ENCODE assay signal across 1 cellular context in the genomic region with DNA sequence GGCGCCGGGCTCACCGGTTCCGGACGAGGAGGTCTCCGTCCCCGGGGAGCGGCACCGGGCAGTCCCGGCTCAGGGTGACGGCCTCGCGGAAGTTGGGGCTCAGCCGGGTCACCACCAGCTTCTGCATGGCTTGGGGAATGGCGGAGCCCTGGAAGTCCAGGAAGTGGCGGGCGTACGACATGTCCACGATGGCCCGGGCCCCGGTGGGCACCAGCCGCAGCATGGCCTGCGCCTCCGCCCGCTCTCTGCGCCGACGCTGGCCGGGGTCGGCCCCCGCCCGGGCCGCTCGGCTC.
A peak's percentile ranks its signal among the peaks of the same experiment; 100 is the strongest.
TF ChIP-seq lines count a peak whose summit lies in the region.

No MANE protein-coding gene starts in this region.

TF ChIP-seq in GM12878, 131 proteins besides CTCF, POLR2A, EP300 and RAD21:
- TF ChIP-seq, protein P1, sequence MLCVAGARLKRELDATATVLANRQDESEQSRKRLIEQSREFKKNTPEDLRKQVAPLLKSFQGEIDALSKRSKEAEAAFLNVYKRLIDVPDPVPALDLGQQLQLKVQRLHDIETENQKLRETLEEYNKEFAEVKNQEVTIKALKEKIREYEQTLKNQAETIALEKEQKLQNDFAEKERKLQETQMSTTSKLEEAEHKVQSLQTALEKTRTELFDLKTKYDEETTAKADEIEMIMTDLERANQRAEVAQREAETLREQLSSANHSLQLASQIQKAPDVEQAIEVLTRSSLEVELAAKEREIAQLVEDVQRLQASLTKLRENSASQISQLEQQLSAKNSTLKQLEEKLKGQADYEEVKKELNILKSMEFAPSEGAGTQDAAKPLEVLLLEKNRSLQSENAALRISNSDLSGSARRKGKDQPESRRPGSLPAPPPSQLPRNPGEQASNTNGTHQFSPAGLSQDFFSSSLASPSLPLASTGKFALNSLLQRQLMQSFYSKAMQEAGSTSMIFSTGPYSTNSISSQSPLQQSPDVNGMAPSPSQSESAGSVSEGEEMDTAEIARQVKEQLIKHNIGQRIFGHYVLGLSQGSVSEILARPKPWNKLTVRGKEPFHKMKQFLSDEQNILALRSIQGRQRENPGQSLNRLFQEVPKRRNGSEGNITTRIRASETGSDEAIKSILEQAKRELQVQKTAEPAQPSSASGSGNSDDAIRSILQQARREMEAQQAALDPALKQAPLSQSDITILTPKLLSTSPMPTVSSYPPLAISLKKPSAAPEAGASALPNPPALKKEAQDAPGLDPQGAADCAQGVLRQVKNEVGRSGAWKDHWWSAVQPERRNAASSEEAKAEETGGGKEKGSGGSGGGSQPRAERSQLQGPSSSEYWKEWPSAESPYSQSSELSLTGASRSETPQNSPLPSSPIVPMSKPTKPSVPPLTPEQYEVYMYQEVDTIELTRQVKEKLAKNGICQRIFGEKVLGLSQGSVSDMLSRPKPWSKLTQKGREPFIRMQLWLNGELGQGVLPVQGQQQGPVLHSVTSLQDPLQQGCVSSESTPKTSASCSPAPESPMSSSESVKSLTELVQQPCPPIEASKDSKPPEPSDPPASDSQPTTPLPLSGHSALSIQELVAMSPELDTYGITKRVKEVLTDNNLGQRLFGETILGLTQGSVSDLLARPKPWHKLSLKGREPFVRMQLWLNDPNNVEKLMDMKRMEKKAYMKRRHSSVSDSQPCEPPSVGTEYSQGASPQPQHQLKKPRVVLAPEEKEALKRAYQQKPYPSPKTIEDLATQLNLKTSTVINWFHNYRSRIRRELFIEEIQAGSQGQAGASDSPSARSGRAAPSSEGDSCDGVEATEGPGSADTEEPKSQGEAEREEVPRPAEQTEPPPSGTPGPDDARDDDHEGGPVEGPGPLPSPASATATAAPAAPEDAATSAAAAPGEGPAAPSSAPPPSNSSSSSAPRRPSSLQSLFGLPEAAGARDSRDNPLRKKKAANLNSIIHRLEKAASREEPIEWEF (IDR thresholded peaks at IDR 0.05; ENCODE audit: insufficient replicate concordance, low read depth, low read length) = no peak
- no peak; the same call in 1 of the 2 replicates for TF ChIP-seq MXI1 (IDR thresholded peaks at IDR 0.05; ENCODE audit: low read depth, low read length)
- TF ChIP-seq CREB1 (IDR thresholded peaks at IDR 0.05; ENCODE audit: low read depth) = no peak
- TF ChIP-seq BACH1 (IDR thresholded peaks at IDR 0.05; ENCODE audit: borderline replicate concordance) = peak; percentile 74; the same call in 1 of the 2 replicates
- TF ChIP-seq KDM1A (IDR thresholded peaks at IDR 0.05; ENCODE audit: borderline replicate concordance) = no peak
- TF ChIP-seq, protein P2, sequence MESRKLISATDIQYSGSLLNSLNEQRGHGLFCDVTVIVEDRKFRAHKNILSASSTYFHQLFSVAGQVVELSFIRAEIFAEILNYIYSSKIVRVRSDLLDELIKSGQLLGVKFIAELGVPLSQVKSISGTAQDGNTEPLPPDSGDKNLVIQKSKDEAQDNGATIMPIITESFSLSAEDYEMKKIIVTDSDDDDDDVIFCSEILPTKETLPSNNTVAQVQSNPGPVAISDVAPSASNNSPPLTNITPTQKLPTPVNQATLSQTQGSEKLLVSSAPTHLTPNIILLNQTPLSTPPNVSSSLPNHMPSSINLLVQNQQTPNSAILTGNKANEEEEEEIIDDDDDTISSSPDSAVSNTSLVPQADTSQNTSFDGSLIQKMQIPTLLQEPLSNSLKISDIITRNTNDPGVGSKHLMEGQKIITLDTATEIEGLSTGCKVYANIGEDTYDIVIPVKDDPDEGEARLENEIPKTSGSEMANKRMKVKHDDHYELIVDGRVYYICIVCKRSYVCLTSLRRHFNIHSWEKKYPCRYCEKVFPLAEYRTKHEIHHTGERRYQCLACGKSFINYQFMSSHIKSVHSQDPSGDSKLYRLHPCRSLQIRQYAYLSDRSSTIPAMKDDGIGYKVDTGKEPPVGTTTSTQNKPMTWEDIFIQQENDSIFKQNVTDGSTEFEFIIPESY (IDR thresholded peaks at IDR 0.05) = no peak
- TF ChIP-seq, protein P3, sequence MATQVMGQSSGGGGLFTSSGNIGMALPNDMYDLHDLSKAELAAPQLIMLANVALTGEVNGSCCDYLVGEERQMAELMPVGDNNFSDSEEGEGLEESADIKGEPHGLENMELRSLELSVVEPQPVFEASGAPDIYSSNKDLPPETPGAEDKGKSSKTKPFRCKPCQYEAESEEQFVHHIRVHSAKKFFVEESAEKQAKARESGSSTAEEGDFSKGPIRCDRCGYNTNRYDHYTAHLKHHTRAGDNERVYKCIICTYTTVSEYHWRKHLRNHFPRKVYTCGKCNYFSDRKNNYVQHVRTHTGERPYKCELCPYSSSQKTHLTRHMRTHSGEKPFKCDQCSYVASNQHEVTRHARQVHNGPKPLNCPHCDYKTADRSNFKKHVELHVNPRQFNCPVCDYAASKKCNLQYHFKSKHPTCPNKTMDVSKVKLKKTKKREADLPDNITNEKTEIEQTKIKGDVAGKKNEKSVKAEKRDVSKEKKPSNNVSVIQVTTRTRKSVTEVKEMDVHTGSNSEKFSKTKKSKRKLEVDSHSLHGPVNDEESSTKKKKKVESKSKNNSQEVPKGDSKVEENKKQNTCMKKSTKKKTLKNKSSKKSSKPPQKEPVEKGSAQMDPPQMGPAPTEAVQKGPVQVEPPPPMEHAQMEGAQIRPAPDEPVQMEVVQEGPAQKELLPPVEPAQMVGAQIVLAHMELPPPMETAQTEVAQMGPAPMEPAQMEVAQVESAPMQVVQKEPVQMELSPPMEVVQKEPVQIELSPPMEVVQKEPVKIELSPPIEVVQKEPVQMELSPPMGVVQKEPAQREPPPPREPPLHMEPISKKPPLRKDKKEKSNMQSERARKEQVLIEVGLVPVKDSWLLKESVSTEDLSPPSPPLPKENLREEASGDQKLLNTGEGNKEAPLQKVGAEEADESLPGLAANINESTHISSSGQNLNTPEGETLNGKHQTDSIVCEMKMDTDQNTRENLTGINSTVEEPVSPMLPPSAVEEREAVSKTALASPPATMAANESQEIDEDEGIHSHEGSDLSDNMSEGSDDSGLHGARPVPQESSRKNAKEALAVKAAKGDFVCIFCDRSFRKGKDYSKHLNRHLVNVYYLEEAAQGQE (IDR thresholded peaks at IDR 0.05; ENCODE audit: low read depth, low read length) = no peak
- peak; percentile 26 for TF ChIP-seq DPF2 (IDR thresholded peaks at IDR 0.05)
- TF ChIP-seq, protein P4, sequence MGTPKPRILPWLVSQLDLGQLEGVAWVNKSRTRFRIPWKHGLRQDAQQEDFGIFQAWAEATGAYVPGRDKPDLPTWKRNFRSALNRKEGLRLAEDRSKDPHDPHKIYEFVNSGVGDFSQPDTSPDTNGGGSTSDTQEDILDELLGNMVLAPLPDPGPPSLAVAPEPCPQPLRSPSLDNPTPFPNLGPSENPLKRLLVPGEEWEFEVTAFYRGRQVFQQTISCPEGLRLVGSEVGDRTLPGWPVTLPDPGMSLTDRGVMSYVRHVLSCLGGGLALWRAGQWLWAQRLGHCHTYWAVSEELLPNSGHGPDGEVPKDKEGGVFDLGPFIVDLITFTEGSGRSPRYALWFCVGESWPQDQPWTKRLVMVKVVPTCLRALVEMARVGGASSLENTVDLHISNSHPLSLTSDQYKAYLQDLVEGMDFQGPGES (IDR thresholded peaks at IDR 0.05) = no peak
- peak; percentile 76; the same call in 1 of the 2 replicates for TF ChIP-seq LARP7 (IDR thresholded peaks at IDR 0.05)
- no peak for TF ChIP-seq PML (IDR thresholded peaks at IDR 0.05; ENCODE audit: low read length)
- TF ChIP-seq YBX1 (IDR thresholded peaks at IDR 0.05) = no peak
- peak; percentile 62 for TF ChIP-seq NR2F1 (conservative IDR thresholded peaks at IDR 0.05)
- peak; percentile 43; the same call in 1 of the 2 replicates for TF ChIP-seq GATAD2B (conservative IDR thresholded peaks at IDR 0.05; ENCODE audit: low read depth)
- TF ChIP-seq TCF3 (IDR thresholded peaks at IDR 0.05; ENCODE audit: borderline replicate concordance, insufficient read depth, low read depth, low read length) = 0 out of 2 replicates have a peak, but pooled peaks have one; percentile 6
- TF ChIP-seq POLR2AphosphoS2 (IDR thresholded peaks at IDR 0.05; ENCODE audit: low read depth, low read length) = 0 out of 2 replicates have a peak, but pooled peaks have one; percentile 29
- TF ChIP-seq YY1 (IDR thresholded peaks at IDR 0.05; ENCODE audit: low read depth, low read length) = 0 out of 2 replicates have a peak, but pooled peaks have one; percentile 40
- TF ChIP-seq ZNF622 (IDR thresholded peaks at IDR 0.05) = no peak
